Comparison of ENCODE assay signal across 8 cellular contexts in genomic region chr20:53642196-53643030, GRCh38. TPM values are rescaled to one million over a fixed set of nuclear protein-coding genes. Genes with fewer than 3 reads are reported as not detected.
DNase-seq lines count a peak whose midpoint lies in the region; ATAC-seq lines count a peak whose summit lies in the region.

No MANE protein-coding gene starts in this region.

- peak; percentile 77 for DNase-seq in A172 (ENCODE audit: low spot score)
- DNase-seq in SIG-M5 treated with dmso at 0.1 percent for 504 hours (lab: John Stamatoyannopoulos, UW; ENCODE audit: unreplicated experiment), result peak; percentile 99
- DNase-seq in immature natural killer cell, result peak; percentile 25 to 38 (median 28)
- DNase-seq in stimulated activated CD8-positive, alpha-beta memory T cell treated with anti-CD3 and anti-CD28 coated beads, Interleukin-4, amount 100 ng/mL, for 48 hours, result peak; percentile 52
- DNase-seq in DMS114 treated with DMSO at 0.1 percent for 48 hours (lab: John Stamatoyannopoulos, UW; ENCODE audit: unreplicated experiment), result no peak

- H3K4me3 Mint-ChIP-seq in immature natural killer cell, result peak overlapping the region; percentile 85 to 93 (median 88)

- peak; percentile 47 for ATAC-seq in GM18870 (IDR thresholded peaks at IDR 0.05; ENCODE audit: unreplicated experiment)
- peak; percentile 37 for ATAC-seq in HG03280 (IDR thresholded peaks at IDR 0.05; ENCODE audit: unreplicated experiment)

- 42 to 57% (median 46%) methylated on average over 17 of the region's 17 CpGs for WGBS in adipose tissue, 3 donors

- peaks cover 26 to 35% of the 10 kb centered on the region in 2 donors for H3K4me1 Mint-ChIP-seq in immature natural killer cell

- peak overlapping the region; percentile 3 for H3K27ac ChIP-seq in adipose tissue (ENCODE audit: low read depth, low read length)

- H3K27ac Mint-ChIP-seq in immature natural killer cell, result peak overlapping the region; percentile 92 to 98 (median 96)

- peaks cover 0 to 3% (median 2%) of the 10 kb centered on the region in 3 donors for H3K27me3 Mint-ChIP-seq in immature natural killer cell (ENCODE audit: low read depth in 3 of 3)

- H3K9me3 Mint-ChIP-seq in immature natural killer cell, result no peaks in the 10 kb centered on the region

- no peaks in the 10 kb centered on the region for H3K36me3 Mint-ChIP-seq in immature natural killer cell

RNA-seq across cellular contexts. Expression of gene ZNF217, which starts 48.8 kb away (rescaled TPM):
- 33.2 and 38.3 TPM in 2 replicates for total RNA-seq in A172 (2014; rRNA removed; shearing (Covaris generic))
- polyA plus RNA-seq in adipose tissue (10 to 100 TPM in 1 of 3 donors, 1 to 10 TPM in 2; 5.7 to 17.0 (median 8.4) TPM), immature natural killer cell (10 to 100 TPM in 2 of 3 donors, 1 to 10 TPM in 1; 10.0 to 33.5 (median 16.2) TPM)
